ENCODE assay signal across 24 cellular contexts in genomic region chr7:68155676-68156075, GRCh38.
DNase-seq lines count a peak whose midpoint lies in the region.
"Had no signal": no experiment of that assay in that cellular context is flagged by ENCODE, and none has a peak within 500 bp of the region (broad histone marks: within the 10 kb centered on the region; RNA-seq: fewer than 3 reads in every experiment).

No MANE protein-coding gene starts in this region.

- no peak overlapping the region for H2BK5ac ChIP-seq in mesendoderm (ENCODE audit: low read length)

- no peaks in the 10 kb centered on the region for H3K79me1 ChIP-seq in mesendoderm (ENCODE audit: low read length)

- no peak overlapping the region for H3K27ac ChIP-seq in mesendoderm (ENCODE audit: low read depth, low read length)
- H3K27ac ChIP-seq: BLaER1 treated with 17β-estradiol and CSF1 and Interleukin-3, amounts not matched to agents 10 nM and 100 nM; HL-60; KMS-11 had no signal

- no peak overlapping the region for H3K18ac ChIP-seq in mesendoderm (ENCODE audit: low read length)

- H3K4me2 ChIP-seq in mesendoderm (ENCODE audit: low read length): no peak overlapping the region
- H3K4me2 ChIP-seq: BLaER1 treated with 17β-estradiol and CSF1 and Interleukin-3, amounts not matched to agents 10 nM and 100 nM; KMS-11 had no signal

- H4K8ac ChIP-seq in mesendoderm (ENCODE audit: low read depth, low read length): no peak overlapping the region

- no peaks in the 10 kb centered on the region for H3K27me3 ChIP-seq in mesendoderm (ENCODE audit: insufficient read depth, low read length, poor library complexity)
- H3K27me3 ChIP-seq: BLaER1 treated with 17β-estradiol and CSF1 and Interleukin-3, amounts not matched to agents 10 nM and 100 nM had no signal

- no peak overlapping the region for H2AK5ac ChIP-seq in mesendoderm (ENCODE audit: low read length)

- H3K9ac ChIP-seq in mesendoderm (ENCODE audit: low read length): no peak overlapping the region
- H3K9ac ChIP-seq: BLaER1 treated with 17β-estradiol and CSF1 and Interleukin-3, amounts not matched to agents 10 nM and 100 nM; KMS-11 had no signal

- DNase-seq in NCI-H2196 (lab: John Stamatoyannopoulos, UW; ENCODE audit: unreplicated experiment) (peak; percentile 54), NCI-H2196 treated with DMSO at 0.1 percent for 48 hours (lab: John Stamatoyannopoulos, UW; ENCODE audit: unreplicated experiment) (no peak), NCI-H69 (lab: John Stamatoyannopoulos, UW) (peak; percentile 24), kidney tubule cell (ENCODE audit: low spot score) (peak; percentile 56), D341Med (ENCODE audit: low spot score) (no peak), dermis blood vessel endothelial cell (no peak), mesendoderm (no peak)
- DNase-seq: AML-193; CD4-positive, alpha-beta T cell; COR-L47; DMS79 treated with DMSO at 0.1 percent for 48 hours; GOT3; HFFc6; NCI-H1048; NCI-H1417 treated with DMSO at 0.1 percent for 48 hours; NCI-H187 treated with DMSO at 0.1 percent for 48 hours; NCI-H345; NCI-H510A treated with DMSO at 0.1 percent for 48 hours; SHP77 treated with DMSO at 0.1 percent for 48 hours; T-helper 1 cell had no signal

- no peak overlapping the region for H4K5ac ChIP-seq in mesendoderm (ENCODE audit: low read length)

- no peak overlapping the region for H3K4me3 ChIP-seq in mesendoderm (ENCODE audit: low read length)
- H3K4me3 ChIP-seq: BLaER1 treated with 17β-estradiol and CSF1 and Interleukin-3, amounts not matched to agents 10 nM and 100 nM; HAP-1 had no signal

- no CpG with 5 or more reads among the region's 2 CpGs for WGBS in mesendoderm (ENCODE audit: extremely low coverage, insufficient coverage, low lambda C conversion rate)

- H2BK15ac ChIP-seq in mesendoderm (replicated peaks; ENCODE audit: low read depth): no peak overlapping the region

- H3K36me3 ChIP-seq in mesendoderm (ENCODE audit: control insufficient read depth, insufficient read depth, low read length): no peaks in the 10 kb centered on the region
- H3K36me3 ChIP-seq: BLaER1 treated with 17β-estradiol and CSF1 and Interleukin-3, amounts not matched to agents 10 nM and 100 nM; HAP-1 had no signal

- no peak overlapping the region for H3K23ac ChIP-seq in mesendoderm (ENCODE audit: low read length)

- H3K4me1 ChIP-seq in mesendoderm (ENCODE audit: control insufficient read depth, low read depth, low read length): no peaks in the 10 kb centered on the region
- H3K4me1 ChIP-seq: HAP-1 had no signal

- H3K79me2 ChIP-seq in mesendoderm (ENCODE audit: control insufficient read depth, insufficient read depth, low read length): no peaks in the 10 kb centered on the region

- no peak overlapping the region for H3K56ac ChIP-seq in mesendoderm (ENCODE audit: low read length)

- no peak overlapping the region for H2BK120ac ChIP-seq in mesendoderm (ENCODE audit: low read depth, low read length)

- no peak overlapping the region for H3K4ac ChIP-seq in mesendoderm (ENCODE audit: low read depth, low read length)

Comparison
In these comparisons a context has a peak if more than half of its experiments do, and no peak if none do; other contexts are left out.
1. DNase-seq: peak in NCI-H2196 (single experiment), NCI-H69 (single experiment) and kidney tubule cell (single experiment); none in NCI-H2196 treated with DMSO at 0.1 percent for 48 hours (single experiment), D341Med (single experiment), dermis blood vessel endothelial cell (single experiment) and mesendoderm (single experiment).